1 cellular context compared by ENCODE assay signal in the genomic region with DNA sequence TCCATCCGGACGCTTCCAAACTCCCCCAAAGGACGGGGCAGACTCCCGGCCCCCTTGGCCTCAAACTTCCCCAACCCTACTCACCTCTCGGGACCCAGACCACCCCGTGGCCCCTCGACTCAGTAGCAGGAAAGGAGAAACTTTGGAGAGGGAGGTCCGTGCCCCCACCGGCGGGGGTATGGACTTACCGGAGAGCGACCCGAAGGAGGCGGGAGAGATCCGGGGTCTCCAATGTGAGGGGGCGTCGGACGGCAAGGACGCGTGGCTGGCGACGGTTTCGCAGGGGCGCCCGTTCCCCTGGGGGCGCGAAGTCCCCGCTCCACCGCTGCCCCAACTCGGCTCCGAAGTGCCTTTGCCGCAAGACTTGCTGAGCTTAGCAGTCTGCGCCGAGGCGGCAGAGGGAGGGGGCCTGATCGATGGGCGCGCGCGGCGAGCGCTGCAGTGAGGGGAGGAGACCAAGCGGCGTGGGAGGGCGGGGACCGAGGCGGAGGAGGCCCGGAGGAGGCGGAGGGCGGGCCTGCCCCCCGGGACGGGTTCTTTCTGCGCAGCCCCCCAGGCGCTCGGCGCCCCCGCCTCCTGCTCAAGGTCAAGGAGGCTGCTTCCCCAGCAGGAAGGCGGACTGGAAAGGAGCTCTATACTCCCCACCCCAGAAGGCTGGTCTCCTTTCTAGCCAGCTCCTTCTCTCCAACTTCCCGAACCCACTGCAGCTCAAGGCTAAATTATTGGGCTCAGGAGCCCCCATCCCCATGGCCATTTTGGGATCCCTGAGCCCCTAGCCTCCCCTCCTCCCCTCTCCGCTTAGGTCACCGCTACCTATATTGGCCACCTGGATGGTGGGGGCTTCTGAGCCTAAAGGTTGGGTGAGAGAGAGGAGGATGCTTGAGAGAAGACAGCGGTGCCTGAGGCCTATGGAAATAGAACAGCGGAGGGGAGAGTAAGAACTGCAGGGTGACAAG.
TF ChIP-seq lines count a peak whose summit lies in the region.

A gene (minus strand): TSS at position 385 of the 956 bp plus-strand sequence. CDS start 104,682 bp downstream, outside the sequence.

TF ChIP-seq in HEK293, 187 proteins besides CTCF, POLR2A, EP300 and RAD21 (continued from another document and continues in another):
- TF ChIP-seq, protein P1, sequence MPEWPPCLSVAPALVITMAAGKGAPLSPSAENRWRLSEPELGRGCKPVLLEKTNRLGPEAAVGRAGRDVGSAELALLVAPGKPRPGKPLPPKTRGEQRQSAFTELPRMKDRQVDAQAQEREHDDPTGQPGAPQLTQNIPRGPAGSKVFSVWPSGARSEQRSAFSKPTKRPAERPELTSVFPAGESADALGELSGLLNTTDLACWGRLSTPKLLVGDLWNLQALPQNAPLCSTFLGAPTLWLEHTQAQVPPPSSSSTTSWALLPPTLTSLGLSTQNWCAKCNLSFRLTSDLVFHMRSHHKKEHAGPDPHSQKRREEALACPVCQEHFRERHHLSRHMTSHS (tag by site-specific recombination; IDR thresholded peaks at IDR 0.05) = no peak
- TF ChIP-seq, protein P2, sequence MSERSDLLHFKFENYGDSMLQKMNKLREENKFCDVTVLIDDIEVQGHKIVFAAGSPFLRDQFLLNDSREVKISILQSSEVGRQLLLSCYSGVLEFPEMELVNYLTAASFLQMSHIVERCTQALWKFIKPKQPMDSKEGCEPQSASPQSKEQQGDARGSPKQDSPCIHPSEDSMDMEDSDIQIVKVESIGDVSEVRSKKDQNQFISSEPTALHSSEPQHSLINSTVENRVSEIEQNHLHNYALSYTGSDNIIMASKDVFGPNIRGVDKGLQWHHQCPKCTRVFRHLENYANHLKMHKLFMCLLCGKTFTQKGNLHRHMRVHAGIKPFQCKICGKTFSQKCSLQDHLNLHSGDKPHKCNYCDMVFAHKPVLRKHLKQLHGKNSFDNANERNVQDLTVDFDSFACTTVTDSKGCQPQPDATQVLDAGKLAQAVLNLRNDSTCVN (tag by site-specific recombination; optimal IDR thresholded peaks at IDR 0.05) = peak; percentile 76
- TF ChIP-seq ZNF776 (tag by site-specific recombination; IDR thresholded peaks at IDR 0.05; ENCODE audit: borderline replicate concordance) = no peak
- peak; percentile 90 for TF ChIP-seq GLIS2 (tag by site-specific recombination; IDR thresholded peaks at IDR 0.05)
- TF ChIP-seq HOXD13 (CRISPR knock-in tag; IDR thresholded peaks at IDR 0.05; ENCODE audit: borderline replicate concordance) = no peak
- TF ChIP-seq, protein P3, sequence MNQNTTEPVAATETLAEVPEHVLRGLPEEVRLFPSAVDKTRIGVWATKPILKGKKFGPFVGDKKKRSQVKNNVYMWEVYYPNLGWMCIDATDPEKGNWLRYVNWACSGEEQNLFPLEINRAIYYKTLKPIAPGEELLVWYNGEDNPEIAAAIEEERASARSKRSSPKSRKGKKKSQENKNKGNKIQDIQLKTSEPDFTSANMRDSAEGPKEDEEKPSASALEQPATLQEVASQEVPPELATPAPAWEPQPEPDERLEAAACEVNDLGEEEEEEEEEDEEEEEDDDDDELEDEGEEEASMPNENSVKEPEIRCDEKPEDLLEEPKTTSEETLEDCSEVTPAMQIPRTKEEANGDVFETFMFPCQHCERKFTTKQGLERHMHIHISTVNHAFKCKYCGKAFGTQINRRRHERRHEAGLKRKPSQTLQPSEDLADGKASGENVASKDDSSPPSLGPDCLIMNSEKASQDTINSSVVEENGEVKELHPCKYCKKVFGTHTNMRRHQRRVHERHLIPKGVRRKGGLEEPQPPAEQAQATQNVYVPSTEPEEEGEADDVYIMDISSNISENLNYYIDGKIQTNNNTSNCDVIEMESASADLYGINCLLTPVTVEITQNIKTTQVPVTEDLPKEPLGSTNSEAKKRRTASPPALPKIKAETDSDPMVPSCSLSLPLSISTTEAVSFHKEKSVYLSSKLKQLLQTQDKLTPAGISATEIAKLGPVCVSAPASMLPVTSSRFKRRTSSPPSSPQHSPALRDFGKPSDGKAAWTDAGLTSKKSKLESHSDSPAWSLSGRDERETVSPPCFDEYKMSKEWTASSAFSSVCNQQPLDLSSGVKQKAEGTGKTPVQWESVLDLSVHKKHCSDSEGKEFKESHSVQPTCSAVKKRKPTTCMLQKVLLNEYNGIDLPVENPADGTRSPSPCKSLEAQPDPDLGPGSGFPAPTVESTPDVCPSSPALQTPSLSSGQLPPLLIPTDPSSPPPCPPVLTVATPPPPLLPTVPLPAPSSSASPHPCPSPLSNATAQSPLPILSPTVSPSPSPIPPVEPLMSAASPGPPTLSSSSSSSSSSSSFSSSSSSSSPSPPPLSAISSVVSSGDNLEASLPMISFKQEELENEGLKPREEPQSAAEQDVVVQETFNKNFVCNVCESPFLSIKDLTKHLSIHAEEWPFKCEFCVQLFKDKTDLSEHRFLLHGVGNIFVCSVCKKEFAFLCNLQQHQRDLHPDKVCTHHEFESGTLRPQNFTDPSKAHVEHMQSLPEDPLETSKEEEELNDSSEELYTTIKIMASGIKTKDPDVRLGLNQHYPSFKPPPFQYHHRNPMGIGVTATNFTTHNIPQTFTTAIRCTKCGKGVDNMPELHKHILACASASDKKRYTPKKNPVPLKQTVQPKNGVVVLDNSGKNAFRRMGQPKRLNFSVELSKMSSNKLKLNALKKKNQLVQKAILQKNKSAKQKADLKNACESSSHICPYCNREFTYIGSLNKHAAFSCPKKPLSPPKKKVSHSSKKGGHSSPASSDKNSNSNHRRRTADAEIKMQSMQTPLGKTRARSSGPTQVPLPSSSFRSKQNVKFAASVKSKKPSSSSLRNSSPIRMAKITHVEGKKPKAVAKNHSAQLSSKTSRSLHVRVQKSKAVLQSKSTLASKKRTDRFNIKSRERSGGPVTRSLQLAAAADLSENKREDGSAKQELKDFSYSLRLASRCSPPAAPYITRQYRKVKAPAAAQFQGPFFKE (tag by site-specific recombination; IDR thresholded peaks at IDR 0.05; ENCODE audit: borderline replicate concordance) = no peak
- no peak for TF ChIP-seq ZNF10 (tag by site-specific recombination; IDR thresholded peaks at IDR 0.05)
- no peak for TF ChIP-seq ZNF654 (tag by site-specific recombination; IDR thresholded peaks at IDR 0.05; ENCODE audit: low read depth)
- TF ChIP-seq SP3 (tag by site-specific recombination; IDR thresholded peaks at IDR 0.05) = peak; percentile 88
- no peak for TF ChIP-seq ZNF140 (tag by site-specific recombination; IDR thresholded peaks at IDR 0.05)
- no peak for TF ChIP-seq ZNF223 (tag by site-specific recombination; IDR thresholded peaks at IDR 0.05)
- no peak for TF ChIP-seq ZNF747 (tag by site-specific recombination; IDR thresholded peaks at IDR 0.05)
- TF ChIP-seq, protein P4, sequence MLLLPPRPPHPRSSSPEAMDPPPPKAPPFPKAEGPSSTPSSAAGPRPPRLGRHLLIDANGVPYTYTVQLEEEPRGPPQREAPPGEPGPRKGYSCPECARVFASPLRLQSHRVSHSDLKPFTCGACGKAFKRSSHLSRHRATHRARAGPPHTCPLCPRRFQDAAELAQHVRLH (tag by site-specific recombination; IDR thresholded peaks at IDR 0.05) = no peak
- TF ChIP-seq ZNF830 (tag by site-specific recombination; IDR thresholded peaks at IDR 0.05; ENCODE audit: low read depth) = no peak
- TF ChIP-seq, protein P5, sequence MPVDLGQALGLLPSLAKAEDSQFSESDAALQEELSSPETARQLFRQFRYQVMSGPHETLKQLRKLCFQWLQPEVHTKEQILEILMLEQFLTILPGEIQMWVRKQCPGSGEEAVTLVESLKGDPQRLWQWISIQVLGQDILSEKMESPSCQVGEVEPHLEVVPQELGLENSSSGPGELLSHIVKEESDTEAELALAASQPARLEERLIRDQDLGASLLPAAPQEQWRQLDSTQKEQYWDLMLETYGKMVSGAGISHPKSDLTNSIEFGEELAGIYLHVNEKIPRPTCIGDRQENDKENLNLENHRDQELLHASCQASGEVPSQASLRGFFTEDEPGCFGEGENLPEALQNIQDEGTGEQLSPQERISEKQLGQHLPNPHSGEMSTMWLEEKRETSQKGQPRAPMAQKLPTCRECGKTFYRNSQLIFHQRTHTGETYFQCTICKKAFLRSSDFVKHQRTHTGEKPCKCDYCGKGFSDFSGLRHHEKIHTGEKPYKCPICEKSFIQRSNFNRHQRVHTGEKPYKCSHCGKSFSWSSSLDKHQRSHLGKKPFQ (tag by site-specific recombination; IDR thresholded peaks at IDR 0.05) = no peak
- TF ChIP-seq SP7 (tag by site-specific recombination; IDR thresholded peaks at IDR 0.05) = peak; percentile 64
- TF ChIP-seq ZBTB1 (tag by site-specific recombination; IDR thresholded peaks at IDR 0.05) = no peak
- no peak for TF ChIP-seq ZNF571 (tag by site-specific recombination; IDR thresholded peaks at IDR 0.05)
- TF ChIP-seq ZNF211 (tag by site-specific recombination; IDR thresholded peaks at IDR 0.05; ENCODE audit: low read depth) = no peak
- no peak for TF ChIP-seq KLF7 (tag by site-specific recombination; IDR thresholded peaks at IDR 0.05; ENCODE audit: borderline replicate concordance)
- TF ChIP-seq, protein P6, sequence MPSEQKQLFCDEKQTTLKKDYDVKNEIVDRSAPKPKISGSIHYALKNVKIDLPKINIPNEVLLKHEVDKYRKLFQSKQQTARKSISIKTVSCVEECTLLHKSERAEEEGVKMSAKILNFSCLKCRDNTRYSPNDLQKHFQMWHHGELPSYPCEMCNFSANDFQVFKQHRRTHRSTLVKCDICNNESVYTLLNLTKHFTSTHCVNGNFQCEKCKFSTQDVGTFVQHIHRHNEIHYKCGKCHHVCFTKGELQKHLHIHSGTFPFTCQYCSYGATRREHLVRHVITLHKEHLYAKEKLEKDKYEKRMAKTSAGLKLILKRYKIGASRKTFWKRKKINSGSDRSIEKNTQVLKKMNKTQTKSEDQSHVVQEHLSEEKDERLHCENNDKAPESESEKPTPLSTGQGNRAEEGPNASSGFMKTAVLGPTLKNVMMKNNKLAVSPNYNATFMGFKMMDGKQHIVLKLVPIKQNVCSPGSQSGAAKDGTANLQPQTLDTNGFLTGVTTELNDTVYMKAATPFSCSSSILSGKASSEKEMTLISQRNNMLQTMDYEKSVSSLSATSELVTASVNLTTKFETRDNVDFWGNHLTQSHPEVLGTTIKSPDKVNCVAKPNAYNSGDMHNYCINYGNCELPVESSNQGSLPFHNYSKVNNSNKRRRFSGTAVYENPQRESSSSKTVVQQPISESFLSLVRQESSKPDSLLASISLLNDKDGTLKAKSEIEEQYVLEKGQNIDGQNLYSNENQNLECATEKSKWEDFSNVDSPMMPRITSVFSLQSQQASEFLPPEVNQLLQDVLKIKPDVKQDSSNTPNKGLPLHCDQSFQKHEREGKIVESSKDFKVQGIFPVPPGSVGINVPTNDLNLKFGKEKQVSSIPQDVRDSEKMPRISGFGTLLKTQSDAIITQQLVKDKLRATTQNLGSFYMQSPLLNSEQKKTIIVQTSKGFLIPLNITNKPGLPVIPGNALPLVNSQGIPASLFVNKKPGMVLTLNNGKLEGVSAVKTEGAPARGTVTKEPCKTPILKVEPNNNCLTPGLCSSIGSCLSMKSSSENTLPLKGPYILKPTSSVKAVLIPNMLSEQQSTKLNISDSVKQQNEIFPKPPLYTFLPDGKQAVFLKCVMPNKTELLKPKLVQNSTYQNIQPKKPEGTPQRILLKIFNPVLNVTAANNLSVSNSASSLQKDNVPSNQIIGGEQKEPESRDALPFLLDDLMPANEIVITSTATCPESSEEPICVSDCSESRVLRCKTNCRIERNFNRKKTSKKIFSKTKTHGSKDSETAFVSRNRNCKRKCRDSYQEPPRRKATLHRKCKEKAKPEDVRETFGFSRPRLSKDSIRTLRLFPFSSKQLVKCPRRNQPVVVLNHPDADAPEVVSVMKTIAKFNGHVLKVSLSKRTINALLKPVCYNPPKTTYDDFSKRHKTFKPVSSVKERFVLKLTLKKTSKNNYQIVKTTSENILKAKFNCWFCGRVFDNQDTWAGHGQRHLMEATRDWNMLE (tag by site-specific recombination; conservative IDR thresholded peaks at IDR 0.05; ENCODE audit: low read depth) = no peak
- TF ChIP-seq, protein P7, sequence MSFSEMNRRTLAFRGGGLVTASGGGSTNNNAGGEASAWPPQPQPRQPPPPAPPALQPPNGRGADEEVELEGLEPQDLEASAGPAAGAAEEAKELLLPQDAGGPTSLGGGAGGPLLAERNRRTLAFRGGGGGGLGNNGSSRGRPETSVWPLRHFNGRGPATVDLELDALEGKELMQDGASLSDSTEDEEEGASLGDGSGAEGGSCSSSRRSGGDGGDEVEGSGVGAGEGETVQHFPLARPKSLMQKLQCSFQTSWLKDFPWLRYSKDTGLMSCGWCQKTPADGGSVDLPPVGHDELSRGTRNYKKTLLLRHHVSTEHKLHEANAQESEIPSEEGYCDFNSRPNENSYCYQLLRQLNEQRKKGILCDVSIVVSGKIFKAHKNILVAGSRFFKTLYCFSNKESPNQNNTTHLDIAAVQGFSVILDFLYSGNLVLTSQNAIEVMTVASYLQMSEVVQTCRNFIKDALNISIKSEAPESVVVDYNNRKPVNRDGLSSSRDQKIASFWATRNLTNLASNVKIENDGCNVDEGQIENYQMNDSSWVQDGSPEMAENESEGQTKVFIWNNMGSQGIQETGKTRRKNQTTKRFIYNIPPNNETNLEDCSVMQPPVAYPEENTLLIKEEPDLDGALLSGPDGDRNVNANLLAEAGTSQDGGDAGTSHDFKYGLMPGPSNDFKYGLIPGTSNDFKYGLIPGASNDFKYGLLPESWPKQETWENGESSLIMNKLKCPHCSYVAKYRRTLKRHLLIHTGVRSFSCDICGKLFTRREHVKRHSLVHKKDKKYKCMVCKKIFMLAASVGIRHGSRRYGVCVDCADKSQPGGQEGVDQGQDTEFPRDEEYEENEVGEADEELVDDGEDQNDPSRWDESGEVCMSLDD (tag by site-specific recombination; IDR thresholded peaks at IDR 0.05) = peak; percentile 59; the same call in 1 of the 2 replicates
- no peak for TF ChIP-seq ZNF184 (tag by site-specific recombination; IDR thresholded peaks at IDR 0.05)
- no peak for TF ChIP-seq ZFP41 (tag by site-specific recombination; IDR thresholded peaks at IDR 0.05; ENCODE audit: borderline replicate concordance)
- peak; percentile 30; the same call in 1 of the 2 replicates for TF ChIP-seq ZNF561 (tag by site-specific recombination; IDR thresholded peaks at IDR 0.05; ENCODE audit: borderline replicate concordance)
- TF ChIP-seq, protein P8, sequence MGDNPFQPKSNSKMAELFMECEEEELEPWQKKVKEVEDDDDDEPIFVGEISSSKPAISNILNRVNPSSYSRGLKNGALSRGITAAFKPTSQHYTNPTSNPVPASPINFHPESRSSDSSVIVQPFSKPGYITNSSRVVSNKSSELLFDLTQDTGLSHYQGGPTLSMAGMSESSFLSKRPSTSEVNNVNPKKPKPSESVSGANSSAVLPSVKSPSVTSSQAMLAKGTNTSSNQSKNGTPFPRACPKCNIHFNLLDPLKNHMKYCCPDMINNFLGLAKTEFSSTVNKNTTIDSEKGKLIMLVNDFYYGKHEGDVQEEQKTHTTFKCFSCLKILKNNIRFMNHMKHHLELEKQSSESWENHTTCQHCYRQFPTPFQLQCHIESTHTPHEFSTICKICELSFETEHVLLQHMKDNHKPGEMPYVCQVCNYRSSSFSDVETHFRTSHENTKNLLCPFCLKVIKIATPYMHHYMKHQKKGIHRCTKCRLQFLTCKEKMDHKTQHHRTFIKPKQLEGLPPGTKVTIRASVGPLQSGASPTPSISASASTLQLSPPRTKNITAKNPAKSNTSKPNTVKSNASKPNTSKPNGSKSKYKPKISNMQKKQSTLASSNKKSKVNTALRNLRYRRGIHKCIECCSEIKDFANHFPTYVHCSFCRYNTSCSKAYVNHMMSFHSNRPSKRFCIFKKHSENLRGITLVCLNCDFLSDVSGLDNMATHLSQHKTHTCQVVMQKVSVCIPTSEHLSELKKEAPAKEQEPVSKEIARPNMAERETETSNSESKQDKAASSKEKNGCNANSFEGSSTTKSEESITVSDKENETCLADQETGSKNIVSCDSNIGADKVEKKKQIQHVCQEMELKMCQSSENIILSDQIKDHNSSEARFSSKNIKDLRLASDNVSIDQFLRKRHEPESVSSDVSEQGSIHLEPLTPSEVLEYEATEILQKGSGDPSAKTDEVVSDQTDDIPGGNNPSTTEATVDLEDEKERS (tag by site-specific recombination; IDR thresholded peaks at IDR 0.05) = no peak
- TF ChIP-seq ZNF311 (tag by site-specific recombination; IDR thresholded peaks at IDR 0.05; ENCODE audit: borderline replicate concordance) = no peak
- TF ChIP-seq ZNF549 (tag by site-specific recombination; IDR thresholded peaks at IDR 0.05) = no peak
- TF ChIP-seq GFI1B (tag by site-specific recombination; IDR thresholded peaks at IDR 0.05) = no peak
- no peak for TF ChIP-seq ZNF560 (tag by site-specific recombination; IDR thresholded peaks at IDR 0.05; ENCODE audit: borderline replicate concordance)
